ENCODE assay signal across 10 cellular contexts in genomic region chr11:77067776-77068460, GRCh38. TPM values are rescaled to one million over a fixed set of nuclear protein-coding genes. Genes with fewer than 3 reads are reported as not detected.
A peak's percentile ranks its signal among the peaks of the same experiment; 100 is the strongest.
DNase-seq lines count a peak whose midpoint lies in the region; ATAC-seq, FAIRE-seq and TF ChIP-seq lines count a peak whose summit lies in the region.
"Had no signal": no experiment of that assay in that cellular context is flagged by ENCODE, and none has a peak within 500 bp of the region (broad histone marks: within the 10 kb centered on the region; RNA-seq: fewer than 3 reads in every experiment).

No MANE protein-coding gene starts in this region.

- no peaks in the 10 kb centered on the region for H3K9me3 Mint-ChIP-seq in T-cell
- H3K9me3 Mint-ChIP-seq in progenitor cell of endocrine pancreas (ENCODE audit: low read depth) = no peaks in the 10 kb centered on the region

- no peaks in the 10 kb centered on the region for H3K79me2 ChIP-seq in DOHH2 (ENCODE audit: control insufficient read depth, low read length)

- H3K27me3 ChIP-seq in DOHH2 (ENCODE audit: control insufficient read depth, low read length) = peaks cover 22% of the 10 kb centered on the region
- H3K27me3 ChIP-seq: thyroid gland had no signal

- H3K27me3 Mint-ChIP-seq in T-cell = no peaks in the 10 kb centered on the region
- peaks cover 24% of the 10 kb centered on the region for H3K27me3 Mint-ChIP-seq in progenitor cell of endocrine pancreas

- H3K4me3 ChIP-seq in DOHH2 (ENCODE audit: low read length) = no peak overlapping the region
- H3K4me3 ChIP-seq in fibroblast of the aortic adventitia (ENCODE audit: low read depth, low read length) = peak overlapping the region; percentile 77

- peak overlapping the region; percentile 94; the same call in 1 of the 2 replicates for H3K4me2 ChIP-seq in DOHH2 (ENCODE audit: low read length)

- H3K4me3 Mint-ChIP-seq in T-cell (peak overlapping the region; percentile 69 to 93 (median 76)), progenitor cell of endocrine pancreas (ENCODE audit: low read depth) (peak overlapping the region; percentile 76)

- H3F3A ChIP-seq in DOHH2 (ENCODE audit: control insufficient read depth, insufficient read depth) = no peaks in the 10 kb centered on the region

- H3K36me3 Mint-ChIP-seq in T-cell (no peaks in the 10 kb centered on the region), progenitor cell of endocrine pancreas (ENCODE audit: insufficient read depth) (no peaks in the 10 kb centered on the region)

- no peaks in the 10 kb centered on the region for H3K9me2 ChIP-seq in DOHH2 (replicated peaks; ENCODE audit: control insufficient read depth, low read length)

- no peaks in the 10 kb centered on the region for H3K9me3 ChIP-seq in DOHH2 (ENCODE audit: control insufficient read depth, insufficient read depth, low read length)
- H3K9me3 ChIP-seq: thyroid gland had no signal

- H4K20me1 ChIP-seq in DOHH2 (ENCODE audit: control insufficient read depth, insufficient read depth, low read depth, low read length) = no peaks in the 10 kb centered on the region

- H3K36me3 ChIP-seq in DOHH2 (ENCODE audit: control insufficient read depth, low read length) = no peaks in the 10 kb centered on the region
- H3K36me3 ChIP-seq: thyroid gland had no signal

- H3K4me1 Mint-ChIP-seq in T-cell (peaks cover 22 to 28% (median 23%) of the 10 kb centered on the region in 3 donors), progenitor cell of endocrine pancreas (ENCODE audit: low read depth) (peaks cover 13% of the 10 kb centered on the region)

- TF ChIP-seq CTCF in DOHH2 (IDR thresholded peaks at IDR 0.05; ENCODE audit: low read depth, low read length, poor library complexity, severe bottlenecking) = no peak
- TF ChIP-seq CTCF in fibroblast of the aortic adventitia (IDR thresholded peaks at IDR 0.05; ENCODE audit: insufficient read depth, low read length) = no peak
- TF ChIP-seq CTCF in progenitor cell of endocrine pancreas (IDR thresholded peaks at IDR 0.05; ENCODE audit: unreplicated experiment) = no peak

- CTCF ChIA-PET in T-cell (lab: Charles Lee) = no interaction called here

- H3K27ac ChIP-seq in DOHH2 (ENCODE audit: low read depth, low read length) = no peak overlapping the region

- DNase-seq in T-cell = peak in 1 of 34 experiments; percentile 22
- DNase-seq in fibroblast of the aortic adventitia (ENCODE audit: low read depth) = no peak
- DNase-seq in progenitor cell of endocrine pancreas (ENCODE audit: low spot score, unreplicated experiment) = no peak
- no peak for DNase-seq in urothelium cell line (ENCODE audit: low spot score)
- DNase-seq in T-helper 9 cell = no peak
- no peak for DNase-seq in NCI-H1930 (lab: John Stamatoyannopoulos, UW)
- DNase-seq: thyroid gland had no signal

- H3K27ac Mint-ChIP-seq in T-cell (peak overlapping the region in 1 of 2 donors; percentile 39), progenitor cell of endocrine pancreas (peak overlapping the region; percentile 89)

- no peak for FAIRE-seq in urothelium cell line (lab: Jason Lieb, UNC)

- POLR2A ChIA-PET in T-cell (lab: Charles Lee) = no interaction called here

- ATAC-seq in T-cell (replicated peaks in 1 of 4) (no peak), HG03469 (IDR thresholded peaks at IDR 0.05; ENCODE audit: unreplicated experiment) (no peak)

- H3K4me1 ChIP-seq in DOHH2 (ENCODE audit: control insufficient read depth, low read length) = peaks cover 10% of the 10 kb centered on the region

RNA-seq across cellular contexts. Expression of gene CAPN5, which starts 1.1 kb away (rescaled TPM):
- total RNA-seq in T-cell = 1 to 10 TPM; 3.1 to 6.4 (median 4.0) TPM
- 9.6 and 31.0 TPM in 2 replicates for total RNA-seq in fibroblast of the aortic adventitia (ENCODE audit: low replicate concordance)
- 9.5 and 10.9 TPM in 2 replicates for total RNA-seq in progenitor cell of endocrine pancreas

RNA-seq across cellular contexts. Expression of gene B3GNT6, which starts 33.7 kb away (rescaled TPM):
- total RNA-seq in T-cell (under 1 TPM in 1 of 5 donors, not detected in 4; 0.19 TPM), fibroblast of the aortic adventitia (ENCODE audit: low replicate concordance) (not detected in 2 replicates), progenitor cell of endocrine pancreas (not detected in 2 replicates)
- total RNA-seq: aorta had no signal

RNA-seq across cellular contexts. Expression of gene OMP, which starts 34.7 kb away (rescaled TPM):
- total RNA-seq in T-cell = under 1 TPM in 1 of 5 donors, not detected in 4; 0.79 TPM
- 1.1 TPM in 1 of 2 replicates, not detected in the other for total RNA-seq in fibroblast of the aortic adventitia (ENCODE audit: low replicate concordance)
- total RNA-seq in progenitor cell of endocrine pancreas = not detected in 2 replicates
